ENCODE assay signal across 1 cellular context in the genomic region with DNA sequence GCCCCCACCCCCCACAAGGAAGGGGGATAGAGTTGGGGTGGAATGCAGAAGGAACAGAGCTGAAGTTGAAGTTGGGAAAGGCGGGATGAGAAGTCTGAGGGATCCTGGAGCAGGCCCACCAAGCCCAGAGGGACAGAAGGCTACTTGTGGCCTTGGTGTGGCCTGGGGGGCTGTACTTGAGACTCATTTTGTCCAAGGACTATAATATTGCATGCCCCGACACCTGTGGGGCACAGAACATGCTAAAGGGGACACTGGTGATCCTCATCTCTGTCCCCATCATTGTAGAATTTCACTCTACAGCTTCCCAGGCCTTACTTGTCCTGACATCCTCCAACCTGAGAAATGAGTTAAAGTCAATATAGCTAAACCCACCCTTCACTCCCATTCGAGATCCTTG.
TF ChIP-seq lines count a peak whose summit lies in the region.

No MANE protein-coding gene starts in this region.

TF ChIP-seq in WTC11, 78 proteins besides CTCF, POLR2A, EP300 and RAD21 (continued from another document):
- TF ChIP-seq, protein P1, sequence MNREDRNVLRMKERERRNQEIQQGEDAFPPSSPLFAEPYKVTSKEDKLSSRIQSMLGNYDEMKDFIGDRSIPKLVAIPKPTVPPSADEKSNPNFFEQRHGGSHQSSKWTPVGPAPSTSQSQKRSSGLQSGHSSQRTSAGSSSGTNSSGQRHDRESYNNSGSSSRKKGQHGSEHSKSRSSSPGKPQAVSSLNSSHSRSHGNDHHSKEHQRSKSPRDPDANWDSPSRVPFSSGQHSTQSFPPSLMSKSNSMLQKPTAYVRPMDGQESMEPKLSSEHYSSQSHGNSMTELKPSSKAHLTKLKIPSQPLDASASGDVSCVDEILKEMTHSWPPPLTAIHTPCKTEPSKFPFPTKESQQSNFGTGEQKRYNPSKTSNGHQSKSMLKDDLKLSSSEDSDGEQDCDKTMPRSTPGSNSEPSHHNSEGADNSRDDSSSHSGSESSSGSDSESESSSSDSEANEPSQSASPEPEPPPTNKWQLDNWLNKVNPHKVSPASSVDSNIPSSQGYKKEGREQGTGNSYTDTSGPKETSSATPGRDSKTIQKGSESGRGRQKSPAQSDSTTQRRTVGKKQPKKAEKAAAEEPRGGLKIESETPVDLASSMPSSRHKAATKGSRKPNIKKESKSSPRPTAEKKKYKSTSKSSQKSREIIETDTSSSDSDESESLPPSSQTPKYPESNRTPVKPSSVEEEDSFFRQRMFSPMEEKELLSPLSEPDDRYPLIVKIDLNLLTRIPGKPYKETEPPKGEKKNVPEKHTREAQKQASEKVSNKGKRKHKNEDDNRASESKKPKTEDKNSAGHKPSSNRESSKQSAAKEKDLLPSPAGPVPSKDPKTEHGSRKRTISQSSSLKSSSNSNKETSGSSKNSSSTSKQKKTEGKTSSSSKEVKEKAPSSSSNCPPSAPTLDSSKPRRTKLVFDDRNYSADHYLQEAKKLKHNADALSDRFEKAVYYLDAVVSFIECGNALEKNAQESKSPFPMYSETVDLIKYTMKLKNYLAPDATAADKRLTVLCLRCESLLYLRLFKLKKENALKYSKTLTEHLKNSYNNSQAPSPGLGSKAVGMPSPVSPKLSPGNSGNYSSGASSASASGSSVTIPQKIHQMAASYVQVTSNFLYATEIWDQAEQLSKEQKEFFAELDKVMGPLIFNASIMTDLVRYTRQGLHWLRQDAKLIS (CRISPR knock-in tag; IDR thresholded peaks at IDR 0.05; ENCODE audit: borderline replicate concordance), result no peak
TF ChIP-seq in WTC11: peak in this region for 0.
